Comparison of ENCODE assay signal across 9 cellular contexts in genomic region chr1:36158827-36159252, GRCh38. TPM values are rescaled to one million over a fixed set of nuclear protein-coding genes. Genes with fewer than 3 reads are reported as not detected.
DNase-seq lines count a peak whose midpoint lies in the region; TF ChIP-seq lines count a peak whose summit lies in the region.
"Not testable (repeated sequence)": the region's sequence is repeated elsewhere in the genome, so short reads cannot be mapped to it uniquely, and the experiment has no call there.
"Had no signal": no experiment of that assay in that cellular context is flagged by ENCODE, and none has a peak within 500 bp of the region (broad histone marks: within the 10 kb centered on the region; RNA-seq: fewer than 3 reads in every experiment).

No MANE protein-coding gene starts in this region.

- not testable (repeated sequence) for H3K9me3 ChIP-seq in ascending aorta; hepatocyte (ENCODE audit: low read depth); neutrophil

- H3K27me3 ChIP-seq in ACC112 (ENCODE audit: insufficient read depth, low read length); ascending aorta; hepatocyte; neutrophil: not testable (repeated sequence)

- not testable (repeated sequence) for TF ChIP-seq CTCF in ascending aorta (IDR thresholded peaks at IDR 0.05); endothelial cell (IDR thresholded peaks at IDR 0.05; ENCODE audit: unreplicated experiment); hepatocyte (IDR thresholded peaks at IDR 0.05; ENCODE audit: poor library complexity); neutrophil (IDR thresholded peaks at IDR 0.05)

- peak overlapping the region in 2 of 3 donors; percentile 73 to 89 for H3K27ac Mint-ChIP-seq in IgD-negative memory B cell
- H3K27ac Mint-ChIP-seq in activated CD4-positive, alpha-beta T cell treated with anti-CD3 and anti-CD28 coated beads, Interleukin-2, amount 10 ng/mL, durations not matched to agents 7 days and 5 days, result peak overlapping the region; percentile 96
- H3K27ac Mint-ChIP-seq in endothelial cell (ENCODE audit: unreplicated experiment), result peak overlapping the region; percentile 99
- H3K27ac Mint-ChIP-seq in stimulated activated naive CD8-positive, alpha-beta T cell treated with anti-CD3 and anti-CD28 coated beads, Interleukin-15, Interleukin-2, amounts not matched to agents 100 ng/mL and 50 ng/mL, for 24 hours, result peak overlapping the region; percentile 91

- CTCF ChIA-PET in activated CD4-positive, alpha-beta T cell treated with anti-CD3 and anti-CD28 coated beads, Interleukin-2, amount 10 ng/mL, durations not matched to agents 7 days and 5 days (lab: Charles Lee), result interaction anchor here (2.6 to 6.1 kb wide), 2 partner anchors 9 to 29 kb away, joined by 20 to 85 read pairs; partner anchors contain the start of gene TRAPPC3

- WGBS in hepatocyte (ENCODE audit: low lambda C conversion rate, missing lambda C conversion rate), result 86% methylated on average over 10 of the region's 10 CpGs

- peaks cover 63% of the 10 kb centered on the region for H3K4me1 ChIP-seq in ACC112 (ENCODE audit: control insufficient read depth, insufficient read depth, low read length, unreplicated experiment)
- peaks cover 41 to 54% of the 10 kb centered on the region in 2 donors for H3K4me1 ChIP-seq in ascending aorta
- peaks cover 51% of the 10 kb centered on the region for H3K4me1 ChIP-seq in hepatocyte (ENCODE audit: insufficient read depth)
- peaks cover 69 to 72% of the 10 kb centered on the region in 2 experiments for H3K4me1 ChIP-seq in neutrophil (ENCODE audit: control insufficient read depth in 1 of 2, insufficient read depth in 1 of 2, low read depth in 1 of 2, low read length in 1 of 2)

- H3K36me3 Mint-ChIP-seq in IgD-negative memory B cell, result not testable (repeated sequence)
- H3K36me3 Mint-ChIP-seq in activated CD4-positive, alpha-beta T cell treated with anti-CD3 and anti-CD28 coated beads, Interleukin-2, amount 10 ng/mL, durations not matched to agents 7 days and 5 days (ENCODE audit: low read depth), result peaks cover 64% of the 10 kb centered on the region
- H3K36me3 Mint-ChIP-seq in endothelial cell (ENCODE audit: low read depth, unreplicated experiment), result peaks cover 35% of the 10 kb centered on the region
- H3K36me3 Mint-ChIP-seq in stimulated activated naive CD8-positive, alpha-beta T cell treated with anti-CD3 and anti-CD28 coated beads, Interleukin-15, Interleukin-2, amounts not matched to agents 100 ng/mL and 50 ng/mL, for 24 hours (ENCODE audit: low read depth), result peaks cover 41% of the 10 kb centered on the region

- intact Hi-C loops in ascending aorta (cut with DNase I), result loop anchor here (10.0 kb wide), 1 partner anchor 226 kb away; the partner anchor contains the start of gene STK40

- peak overlapping the region in 3 of 4 donors; percentile 63 to 86 (median 76) for H3K4me3 Mint-ChIP-seq in IgD-negative memory B cell
- H3K4me3 Mint-ChIP-seq in activated CD4-positive, alpha-beta T cell treated with anti-CD3 and anti-CD28 coated beads, Interleukin-2, amount 10 ng/mL, durations not matched to agents 7 days and 5 days, result peak overlapping the region; percentile 91
- peak overlapping the region; percentile 27 for H3K4me3 Mint-ChIP-seq in endothelial cell (ENCODE audit: unreplicated experiment)
- peak overlapping the region; percentile 87 for H3K4me3 Mint-ChIP-seq in stimulated activated naive CD8-positive, alpha-beta T cell treated with anti-CD3 and anti-CD28 coated beads, Interleukin-15, Interleukin-2, amounts not matched to agents 100 ng/mL and 50 ng/mL, for 24 hours

- H3K9me2 ChIP-seq in hepatocyte (replicated peaks; ENCODE audit: insufficient read depth), result not testable (repeated sequence)

- POLR2A ChIA-PET in activated CD4-positive, alpha-beta T cell treated with anti-CD3 and anti-CD28 coated beads, Interleukin-2, amount 10 ng/mL, durations not matched to agents 7 days and 5 days (lab: Charles Lee), result not testable (repeated sequence)

- peak overlapping the region; percentile 9; the same call in 1 of the 2 replicates for H3K27ac ChIP-seq in ACC112 (ENCODE audit: low read depth, low read length)
- H3K27ac ChIP-seq in ascending aorta, result peak overlapping the region; percentile 20 to 100
- not testable (repeated sequence) for H3K27ac ChIP-seq in hepatocyte
- H3K27ac ChIP-seq in neutrophil, result peak overlapping the region; percentile 99

- peaks cover 83% of the 10 kb centered on the region for H3K79me2 ChIP-seq in ACC112 (ENCODE audit: control insufficient read depth, insufficient read depth, low read length, unreplicated experiment)
- H3K79me2 ChIP-seq in hepatocyte, result peaks cover 81% of the 10 kb centered on the region

- not testable (repeated sequence) for H3K27me3 Mint-ChIP-seq in IgD-negative memory B cell; activated CD4-positive, alpha-beta T cell treated with anti-CD3 and anti-CD28 coated beads, Interleukin-2, amount 10 ng/mL, durations not matched to agents 7 days and 5 days; stimulated activated naive CD8-positive, alpha-beta T cell treated with anti-CD3 and anti-CD28 coated beads, Interleukin-15, Interleukin-2, amounts not matched to agents 100 ng/mL and 50 ng/mL, for 24 hours
- peaks cover 17% of the 10 kb centered on the region for H3K27me3 Mint-ChIP-seq in endothelial cell (ENCODE audit: unreplicated experiment)

- not testable (repeated sequence) for H3K36me3 ChIP-seq in ACC112 (ENCODE audit: insufficient read depth, low read length); ascending aorta; hepatocyte (replicated peaks; ENCODE audit: insufficient read depth, low read depth); neutrophil

- H3K4me2 ChIP-seq in hepatocyte, result peak overlapping the region; percentile 79

- H3K4me1 Mint-ChIP-seq in IgD-negative memory B cell (peaks cover 46 to 58% (median 53%) of the 10 kb centered on the region in 3 donors), endothelial cell (ENCODE audit: unreplicated experiment) (peaks cover 64% of the 10 kb centered on the region)
- peaks cover 73% of the 10 kb centered on the region for H3K4me1 Mint-ChIP-seq in activated CD4-positive, alpha-beta T cell treated with anti-CD3 and anti-CD28 coated beads, Interleukin-2, amount 10 ng/mL, durations not matched to agents 7 days and 5 days
- H3K4me1 Mint-ChIP-seq in stimulated activated naive CD8-positive, alpha-beta T cell treated with anti-CD3 and anti-CD28 coated beads, Interleukin-15, Interleukin-2, amounts not matched to agents 100 ng/mL and 50 ng/mL, for 24 hours (ENCODE audit: low read depth), result peaks cover 70% of the 10 kb centered on the region

- peaks cover 59% of the 10 kb centered on the region for H4K20me1 ChIP-seq in hepatocyte (ENCODE audit: insufficient read depth, poor library complexity, severe bottlenecking)

- H3K9me3 Mint-ChIP-seq in IgD-negative memory B cell; activated CD4-positive, alpha-beta T cell treated with anti-CD3 and anti-CD28 coated beads, Interleukin-2, amount 10 ng/mL, durations not matched to agents 7 days and 5 days; endothelial cell (ENCODE audit: unreplicated experiment); stimulated activated naive CD8-positive, alpha-beta T cell treated with anti-CD3 and anti-CD28 coated beads, Interleukin-15, Interleukin-2, amounts not matched to agents 100 ng/mL and 50 ng/mL, for 24 hours: not testable (repeated sequence)

- not testable (repeated sequence) for DNase-seq in activated CD4-positive, alpha-beta T cell treated with anti-CD3 and anti-CD28 coated beads, Interleukin-2, amount 10 ng/mL, durations not matched to agents 7 days and 5 days; ascending aorta (ENCODE audit: low spot score in 2 of 2); endothelial cell (ENCODE audit: low spot score); hepatocyte (ENCODE audit: low spot score)

- peak overlapping the region; percentile 99 for H3K4me3 ChIP-seq in ACC112 (ENCODE audit: low read depth, low read length)
- H3K4me3 ChIP-seq in ascending aorta, result peak overlapping the region in 1 of 2 donors; percentile 100
- not testable (repeated sequence) for H3K4me3 ChIP-seq in hepatocyte; neutrophil (ENCODE audit: low read depth in 1 of 2, low read length in 1 of 2)

- H2AFZ ChIP-seq in ACC112 (ENCODE audit: low read length, unreplicated experiment); hepatocyte: not testable (repeated sequence)

RNA-seq across cellular contexts. Expression of gene MAP7D1, which starts 2.9 kb away (rescaled TPM):
- 11.4 TPM for polyA plus RNA-seq in IgD-negative memory B cell
- 100 to 1,000 TPM; 209 to 226 TPM for total RNA-seq in activated CD4-positive, alpha-beta T cell treated with anti-CD3 and anti-CD28 coated beads, Interleukin-2, amount 10 ng/mL, durations not matched to agents 7 days and 5 days
- 209 TPM for total RNA-seq in ascending aorta
- total RNA-seq in endothelial cell (ENCODE audit: unreplicated experiment), result 189 TPM
- total RNA-seq in hepatocyte, result 46.0 and 48.4 TPM in 2 replicates
- polyA plus RNA-seq in hepatocyte, result 84.7 and 97.8 TPM in 2 replicates

RNA-seq across cellular contexts. Expression of gene TRAPPC3, which starts 9.6 kb away (rescaled TPM):
- 101 TPM for polyA plus RNA-seq in IgD-negative memory B cell
- 10 to 100 TPM; 57.5 to 59.3 TPM for total RNA-seq in activated CD4-positive, alpha-beta T cell treated with anti-CD3 and anti-CD28 coated beads, Interleukin-2, amount 10 ng/mL, durations not matched to agents 7 days and 5 days
- 52.0 TPM for total RNA-seq in ascending aorta
- total RNA-seq in endothelial cell (ENCODE audit: unreplicated experiment), result 50.7 TPM
- total RNA-seq in hepatocyte, result 128 and 139 TPM in 2 replicates
- polyA plus RNA-seq in hepatocyte, result 131 and 148 TPM in 2 replicates

RNA-seq across cellular contexts. Expression of gene COL8A2, which starts 33.8 kb away (rescaled TPM):
- polyA plus RNA-seq in IgD-negative memory B cell (not detected), hepatocyte (53.7 and 59.4 TPM in 2 replicates)
- total RNA-seq in activated CD4-positive, alpha-beta T cell treated with anti-CD3 and anti-CD28 coated beads, Interleukin-2, amount 10 ng/mL, durations not matched to agents 7 days and 5 days, result not detected
- total RNA-seq in ascending aorta (41.7 TPM), endothelial cell (ENCODE audit: unreplicated experiment) (0.13 TPM), hepatocyte (32.6 and 44.8 TPM in 2 replicates)
- total RNA-seq: Calu3 had no signal

Comparison
In these comparisons a context has a peak if more than half of its experiments do, and no peak if none do; other contexts are left out.
1. H3K4me3 Mint-ChIP-seq: peak in every context shown above with its lines; median percentile 91 in activated CD4-positive, alpha-beta T cell treated with anti-CD3 and anti-CD28 coated beads, Interleukin-2, amount 10 ng/mL, durations not matched to agents 7 days and 5 days; 87 in stimulated activated naive CD8-positive, alpha-beta T cell treated with anti-CD3 and anti-CD28 coated beads, Interleukin-15, Interleukin-2, amounts not matched to agents 100 ng/mL and 50 ng/mL, for 24 hours; 76 in IgD-negative memory B cell; 27 in endothelial cell.
2. RNA of gene COL8A2, which starts 33.8 kb away (total RNA-seq): 32.6 to 44.8 TPM in hepatocyte and 41.7 TPM in ascending aorta (single experiment); 0.13 TPM in endothelial cell (single experiment) and not detected in activated CD4-positive, alpha-beta T cell treated with anti-CD3 and anti-CD28 coated beads, Interleukin-2, amount 10 ng/mL, durations not matched to agents 7 days and 5 days; every median in the first group is over 10 times any median in the second.
3. Peak in every context shown above with its lines, with median percentiles within 50 percentile points of each other: H3K27ac Mint-ChIP-seq.